10 cellular contexts compared by ENCODE assay signal in the genomic region with DNA sequence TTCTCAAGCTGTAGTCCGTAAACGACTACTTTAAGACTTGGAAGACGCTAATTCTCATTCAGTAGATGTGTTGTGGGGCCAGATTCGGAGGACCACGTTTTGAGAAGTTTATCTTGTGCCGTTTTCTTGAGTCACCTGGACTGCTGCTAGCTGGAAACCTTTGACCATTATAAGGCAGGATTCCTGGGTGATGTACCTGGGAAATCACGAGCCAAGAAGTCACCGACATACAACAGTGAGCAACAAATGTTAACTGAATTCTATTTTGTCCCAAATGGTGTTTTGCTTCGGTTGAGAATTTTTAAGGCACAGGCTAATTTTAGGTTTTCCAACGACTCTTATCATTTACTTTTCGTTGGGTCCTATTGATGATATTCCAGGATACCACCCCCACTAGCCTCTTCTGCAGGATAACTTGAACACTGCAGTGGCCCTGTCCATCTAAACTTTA.
DNase-seq lines count a peak whose midpoint lies in the region; ATAC-seq and TF ChIP-seq lines count a peak whose summit lies in the region.
"Had no signal": no experiment of that assay in that cellular context is flagged by ENCODE, and none has a peak within 500 bp of the region (broad histone marks: within the 10 kb centered on the region; RNA-seq: fewer than 3 reads in every experiment).

No MANE protein-coding gene starts in this region.

- no peak for TF ChIP-seq POLR2A in adrenal gland (IDR thresholded peaks at IDR 0.05)
- TF ChIP-seq POLR2A in testis (IDR thresholded peaks at IDR 0.05) = no peak

- DNase-seq in activated T-cell treated with anti-CD3 and anti-CD28 coated beads, Interleukin-2, amount 50 U/mL, for 1 hour = peak; percentile 26
- DNase-seq in activated T-cell treated with anti-CD3 and anti-CD28 coated beads, Interleukin-2, amount 50 U/mL, for 4 hours = no peak
- peak in 1 of 7 donors; percentile 14 for DNase-seq in adrenal gland
- no peak for DNase-seq in kidney epithelial cell (ENCODE audit: low read depth)
- DNase-seq in testis = no peak
- DNase-seq in HuH-7 (ENCODE audit: low spot score) = no peak
- no peak for DNase-seq in activated CD4-positive, alpha-beta T cell treated with anti-CD3 and anti-CD28 coated beads for 48 hours
- DNase-seq in DMS79 treated with DMSO at 0.1 percent for 48 hours (lab: John Stamatoyannopoulos, UW) = no peak

- ATAC-seq in activated T-cell treated with anti-CD3 and anti-CD28 coated beads, Interleukin-2, amount 50 U/mL, for 4 hours = no peak

- intact Hi-C loops in adrenal gland (cut with DNase I) (no loop called here), testis (cut with DNase I; ENCODE audit: low total_unique reads) (no loop called here)

- no peak overlapping the region for H3K4me3 Mint-ChIP-seq in activated T-cell treated with anti-CD3 and anti-CD28 coated beads, Interleukin-2, amount 50 U/mL, for 4 hours
- H3K4me3 Mint-ChIP-seq: naive thymus-derived CD8-positive, alpha-beta T cell had no signal

- H3K9me3 ChIP-seq in adrenal gland (replicated peaks in 1 of 3) (no peaks in the 10 kb centered on the region), testis (no peaks in the 10 kb centered on the region)

- H3K27ac ChIP-seq in adrenal gland = peak overlapping the region; percentile 88 to 96 (median 93)
- H3K27ac ChIP-seq in testis = peak overlapping the region; percentile 82 to 89
- H3K27ac ChIP-seq: C4-2B had no signal

- TF ChIP-seq CTCF in adrenal gland (IDR thresholded peaks at IDR 0.05) (no peak), kidney epithelial cell (IDR thresholded peaks at IDR 0.05; ENCODE audit: insufficient read depth, low read length, poor library complexity, severe bottlenecking) (no peak), testis (IDR thresholded peaks at IDR 0.05) (no peak)

- H3K36me3 ChIP-seq in adrenal gland (replicated peaks in 1 of 2) (no peaks in the 10 kb centered on the region), kidney epithelial cell (ENCODE audit: control insufficient read depth, insufficient read depth, low read length) (no peaks in the 10 kb centered on the region), testis (ENCODE audit: low read depth, missing control alignments) (no peaks in the 10 kb centered on the region)

- H3K36me3 Mint-ChIP-seq in activated T-cell treated with anti-CD3 and anti-CD28 coated beads, Interleukin-2, amount 50 U/mL, for 4 hours (ENCODE audit: insufficient read depth) = no peaks in the 10 kb centered on the region
- H3K36me3 Mint-ChIP-seq: naive thymus-derived CD8-positive, alpha-beta T cell had no signal

- no peaks in the 10 kb centered on the region for H3K27me3 Mint-ChIP-seq in activated T-cell treated with anti-CD3 and anti-CD28 coated beads, Interleukin-2, amount 50 U/mL, for 4 hours (ENCODE audit: low read depth)
- H3K27me3 Mint-ChIP-seq: naive thymus-derived CD8-positive, alpha-beta T cell had no signal

- H3K4me1 ChIP-seq in adrenal gland (replicated peaks in 1 of 2) = peaks cover 7 to 10% of the 10 kb centered on the region in 2 donors
- H3K4me1 ChIP-seq in testis = peaks cover 10% of the 10 kb centered on the region

- peak overlapping the region in 1 of 4 donors; percentile 49 for H3K4me3 ChIP-seq in adrenal gland
- peak overlapping the region; percentile 74 for H3K4me3 ChIP-seq in kidney epithelial cell (ENCODE audit: low read depth, low read length)
- H3K4me3 ChIP-seq in testis = peak overlapping the region; percentile 48 to 61

- H3K9me3 Mint-ChIP-seq in activated T-cell treated with anti-CD3 and anti-CD28 coated beads, Interleukin-2, amount 50 U/mL, for 4 hours = no peaks in the 10 kb centered on the region
- H3K9me3 Mint-ChIP-seq: naive thymus-derived CD8-positive, alpha-beta T cell had no signal

- H3K27me3 ChIP-seq in adrenal gland (no peaks in the 10 kb centered on the region), kidney epithelial cell (ENCODE audit: control insufficient read depth, insufficient read depth, low read length) (no peaks in the 10 kb centered on the region), testis (no peaks in the 10 kb centered on the region)

- peaks cover 17% of the 10 kb centered on the region for H3K4me1 Mint-ChIP-seq in activated T-cell treated with anti-CD3 and anti-CD28 coated beads, Interleukin-2, amount 50 U/mL, for 4 hours (ENCODE audit: low read depth)

- WGBS in adrenal gland, 4 donors = 1 to 3% (median 1%) methylated on average over 11 of the region's 11 CpGs
- WGBS in testis, 2 donors = 2 to 3% methylated on average over 11 of the region's 11 CpGs
